23 cellular contexts compared by ENCODE assay signal in genomic region chr2:136012315-136012714, GRCh38.
"Had no signal": no experiment of that assay in that cellular context is flagged by ENCODE, and none has a peak within 500 bp of the region (broad histone marks: within the 10 kb centered on the region; RNA-seq: fewer than 3 reads in every experiment).

No MANE protein-coding gene starts in this region.

- H3K27ac ChIP-seq: foreskin keratinocyte, right lobe of liver, skin epidermis, transverse colon, VCaP had no signal

- H3K27me3 ChIP-seq: right lobe of liver, transverse colon had no signal

- H3K4me3 ChIP-seq: lung, right lobe of liver, skin epidermis, transverse colon had no signal

- H3K27me3 Mint-ChIP-seq: activated CD4-positive, alpha-beta T cell treated with anti-CD3 and anti-CD28 coated beads, Interleukin-2, amount 10 ng/mL, durations not matched to agents 7 days and 5 days; activated CD8-positive, alpha-beta memory T cell treated with anti-CD3 and anti-CD28 coated beads, Interleukin-2, amount 10 ng/mL, durations not matched to agents 7 days and 5 days; activated CD8-positive, alpha-beta T cell treated with anti-CD3 and anti-CD28 coated beads for 36 hours; activated naive CD4-positive, alpha-beta T cell treated with anti-CD3 and anti-CD28 coated beads, Interleukin-2, amount 50 U/mL, for 24 hours; naive B cell had no signal

- H3K9me3 ChIP-seq: right lobe of liver, transverse colon had no signal

- H3K9me3 Mint-ChIP-seq: activated CD8-positive, alpha-beta T cell treated with anti-CD3 and anti-CD28 coated beads for 36 hours; activated naive CD4-positive, alpha-beta T cell treated with anti-CD3 and anti-CD28 coated beads, Interleukin-2, amount 50 U/mL, for 24 hours; brain; naive B cell; stimulated activated effector memory CD8-positive, alpha-beta T cell treated with anti-CD3 and anti-CD28 coated beads, Interleukin-12 subunit alpha, Interleukin-12 subunit beta, amount 100 ng/mL, for 72 hours had no signal

- H3K27ac Mint-ChIP-seq: activated CD4-positive, alpha-beta T cell treated with anti-CD3 and anti-CD28 coated beads, Interleukin-2, amount 10 ng/mL, durations not matched to agents 7 days and 5 days; activated CD8-positive, alpha-beta memory T cell treated with anti-CD3 and anti-CD28 coated beads, Interleukin-2, amount 10 ng/mL, durations not matched to agents 7 days and 5 days; activated CD8-positive, alpha-beta T cell treated with anti-CD3 and anti-CD28 coated beads for 36 hours; activated naive CD4-positive, alpha-beta T cell treated with anti-CD3 and anti-CD28 coated beads, Interleukin-2, amount 50 U/mL, for 24 hours; activated T-helper 1 cell treated with anti-CD3 and anti-CD28 coated beads, Interleukin-12 subunit alpha, Interleukin-12 subunit beta, Interleukin-2, Interleukin-4 antibody, amounts not matched to agents 30 ng/mL and 10 ng/mL and 1 ng/mL, durations not matched to agents 14 hours and 24 hours and 36 hours; stimulated activated effector memory CD8-positive, alpha-beta T cell treated with anti-CD3 and anti-CD28 coated beads, Interleukin-12 subunit alpha, Interleukin-12 subunit beta, amount 100 ng/mL, for 72 hours had no signal

- H3K36me3 Mint-ChIP-seq: activated naive CD4-positive, alpha-beta T cell treated with anti-CD3 and anti-CD28 coated beads, Interleukin-2, amount 50 U/mL, for 24 hours; brain; naive B cell had no signal

- H3K4me3 Mint-ChIP-seq: activated CD4-positive, alpha-beta T cell treated with anti-CD3 and anti-CD28 coated beads, Interleukin-2, amount 10 ng/mL, durations not matched to agents 7 days and 5 days; activated CD8-positive, alpha-beta memory T cell treated with anti-CD3 and anti-CD28 coated beads, Interleukin-2, amount 10 ng/mL, durations not matched to agents 7 days and 5 days; activated CD8-positive, alpha-beta T cell treated with anti-CD3 and anti-CD28 coated beads for 36 hours; activated naive CD4-positive, alpha-beta T cell treated with anti-CD3 and anti-CD28 coated beads, Interleukin-2, amount 50 U/mL, for 24 hours; activated T-helper 1 cell treated with anti-CD3 and anti-CD28 coated beads, Interleukin-12 subunit alpha, Interleukin-12 subunit beta, Interleukin-2, Interleukin-4 antibody, amounts not matched to agents 30 ng/mL and 10 ng/mL and 1 ng/mL, durations not matched to agents 14 hours and 24 hours and 36 hours; brain; naive B cell; stimulated activated effector memory CD8-positive, alpha-beta T cell treated with anti-CD3 and anti-CD28 coated beads, Interleukin-12 subunit alpha, Interleukin-12 subunit beta, amount 100 ng/mL, for 72 hours had no signal

- H3K36me3 ChIP-seq: right lobe of liver, transverse colon had no signal

- H3K4me1 ChIP-seq: foreskin keratinocyte, right lobe of liver had no signal

- DNase-seq: activated CD4-positive, alpha-beta T cell treated with anti-CD3 and anti-CD28 coated beads, Interleukin-2, amount 10 ng/mL, durations not matched to agents 7 days and 5 days; activated CD4-positive, CD25-positive, alpha-beta regulatory T cell treated with anti-CD3 and anti-CD28 coated beads, Interleukin-2, amount 50 U/mL, for 72 hours; activated CD8-positive, alpha-beta memory T cell treated with anti-CD3 and anti-CD28 coated beads, Interleukin-2, amount 10 ng/mL, durations not matched to agents 7 days and 5 days; activated CD8-positive, alpha-beta T cell treated with anti-CD3 and anti-CD28 coated beads for 36 hours; activated gamma-delta T cell; activated T-cell treated with anti-CD3 and anti-CD28 coated beads for 4 hours; aorta; effector CD8-positive, alpha-beta T cell; foreskin keratinocyte; kidney; naive B cell; occipital lobe; posterior cingulate gyrus; right lobe of liver; stimulated activated CD4-positive, alpha-beta T cell treated with anti-CD3 and anti-CD28 coated beads, Interleukin-2, amount 100 ng/mL, for 24 hours; transverse colon had no signal
